9 cellular contexts compared by ENCODE assay signal in the genomic region with DNA sequence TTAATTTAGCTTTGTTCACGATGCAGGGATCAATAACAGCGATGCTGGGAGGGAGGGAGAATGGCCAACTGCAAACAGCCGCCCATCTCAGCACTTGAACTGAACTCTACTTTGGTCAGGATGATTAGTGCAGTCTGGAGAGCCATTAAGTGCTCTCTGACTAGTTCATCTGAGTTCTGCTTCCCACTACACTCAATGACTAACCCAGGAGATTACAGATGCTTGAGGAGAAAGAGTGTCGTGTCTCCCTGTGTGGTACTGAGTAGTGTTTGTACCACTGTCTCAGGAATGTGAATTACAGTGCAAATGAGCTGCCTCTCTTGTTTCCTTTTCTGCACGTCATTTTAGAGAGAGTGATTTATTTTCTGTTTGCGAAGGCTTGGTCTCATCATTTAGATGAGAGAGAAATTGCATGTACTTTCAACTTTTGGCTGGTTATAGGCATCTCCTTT. TPM values are rescaled to one million over a fixed set of nuclear protein-coding genes. Genes with fewer than 3 reads are reported as not detected.
DNase-seq lines count a peak whose midpoint lies in the region; ATAC-seq and TF ChIP-seq lines count a peak whose summit lies in the region.
"Had no signal": no experiment of that assay in that cellular context is flagged by ENCODE, and none has a peak within 500 bp of the region (broad histone marks: within the 10 kb centered on the region; RNA-seq: fewer than 3 reads in every experiment).

No MANE protein-coding gene starts in this region.

- H3K4me1 ChIP-seq in SJSA1 (replicated peaks): peaks cover 24% of the 10 kb centered on the region
- H3K4me1 ChIP-seq in right cardiac atrium (ENCODE audit: control insufficient read depth, insufficient read depth, low read length): peaks cover 9% of the 10 kb centered on the region
- peaks cover 46% of the 10 kb centered on the region for H3K4me1 ChIP-seq in upper lobe of right lung

- intact Hi-C loops in activated CD4-positive, alpha-beta T cell treated with anti-CD3 and anti-CD28 coated beads for 36 hours (cut with DNase I, micrococcal nuclease): no loop called here
- intact Hi-C loops in right cardiac atrium (cut with DNase I) (no loop called here), upper lobe of right lung (cut with DNase I) (no loop called here)

- no peaks in the 10 kb centered on the region for H3K27me3 ChIP-seq in SJSA1 (replicated peaks)
- no peaks in the 10 kb centered on the region for H3K27me3 ChIP-seq in right cardiac atrium (ENCODE audit: control insufficient read depth, insufficient read depth)
- no peaks in the 10 kb centered on the region for H3K27me3 ChIP-seq in upper lobe of right lung

- ATAC-seq in activated CD4-positive, alpha-beta T cell treated with anti-CD3 and anti-CD28 coated beads for 36 hours: peak; percentile 36
- ATAC-seq in right cardiac atrium: peak; percentile 73 to 85
- ATAC-seq in upper lobe of right lung: peak; percentile 94
- ATAC-seq in HG02938 (IDR thresholded peaks at IDR 0.05; ENCODE audit: unreplicated experiment): no peak
- no peak for ATAC-seq in HG03097 (IDR thresholded peaks at IDR 0.05; ENCODE audit: low FRiP score, unreplicated experiment)
- ATAC-seq in HG03460 (IDR thresholded peaks at IDR 0.05; ENCODE audit: unreplicated experiment): no peak

- 38% methylated on average over 6 of the region's 6 CpGs for WGBS in right cardiac atrium

- no peaks in the 10 kb centered on the region for H3K36me3 Mint-ChIP-seq in activated CD4-positive, alpha-beta T cell treated with anti-CD3 and anti-CD28 coated beads for 36 hours (ENCODE audit: low read depth)

- H3K27ac ChIP-seq in SJSA1: peak overlapping the region; percentile 60
- peak overlapping the region; percentile 72 for H3K27ac ChIP-seq in right cardiac atrium (ENCODE audit: low read length)
- H3K27ac ChIP-seq in upper lobe of right lung: peak overlapping the region; percentile 31
- H3K27ac ChIP-seq: HL-60 had no signal

- CTCF ChIA-PET in activated CD4-positive, alpha-beta T cell treated with anti-CD3 and anti-CD28 coated beads for 36 hours (lab: Charles Lee): no interaction called here

- H3K27ac Mint-ChIP-seq in activated CD4-positive, alpha-beta T cell treated with anti-CD3 and anti-CD28 coated beads for 36 hours: no peak overlapping the region

- no peak overlapping the region for H3K4me3 ChIP-seq in SJSA1
- H3K4me3 ChIP-seq in right cardiac atrium (ENCODE audit: low read length): no peak overlapping the region
- no peak overlapping the region for H3K4me3 ChIP-seq in upper lobe of right lung

- POLR2A ChIA-PET in activated CD4-positive, alpha-beta T cell treated with anti-CD3 and anti-CD28 coated beads for 36 hours (lab: Charles Lee): no interaction called here

- no peak for DNase-seq in activated CD4-positive, alpha-beta T cell treated with anti-CD3 and anti-CD28 coated beads for 36 hours
- no peak for DNase-seq in activated CD4-positive, alpha-beta T cell treated with anti-CD3 and anti-CD28 coated beads, Interleukin-2, amount 50 U/mL, for 1 hour
- peak; percentile 77 to 91 for DNase-seq in SJSA1 (ENCODE audit: low read depth in 1 of 2, low spot score in 2 of 2)
- no peak for DNase-seq in right cardiac atrium
- DNase-seq in upper lobe of right lung: no peak

- H3K36me3 ChIP-seq in SJSA1 (no peaks in the 10 kb centered on the region), upper lobe of right lung (no peaks in the 10 kb centered on the region)

- H3K9me3 Mint-ChIP-seq in activated CD4-positive, alpha-beta T cell treated with anti-CD3 and anti-CD28 coated beads for 36 hours (ENCODE audit: low read depth): no peaks in the 10 kb centered on the region

- H3K4me3 Mint-ChIP-seq in activated CD4-positive, alpha-beta T cell treated with anti-CD3 and anti-CD28 coated beads for 36 hours: no peak overlapping the region

- H3K27me3 Mint-ChIP-seq in activated CD4-positive, alpha-beta T cell treated with anti-CD3 and anti-CD28 coated beads for 36 hours: no peaks in the 10 kb centered on the region

- TF ChIP-seq CTCF in upper lobe of right lung (IDR thresholded peaks at IDR 0.05): no peak

- H3K4me1 Mint-ChIP-seq in activated CD4-positive, alpha-beta T cell treated with anti-CD3 and anti-CD28 coated beads for 36 hours: peaks cover 17% of the 10 kb centered on the region

- H3K9me3 ChIP-seq in SJSA1 (replicated peaks): no peaks in the 10 kb centered on the region
- no peaks in the 10 kb centered on the region for H3K9me3 ChIP-seq in right cardiac atrium (ENCODE audit: control insufficient read depth, low read length)
- H3K9me3 ChIP-seq in upper lobe of right lung: no peaks in the 10 kb centered on the region

RNA-seq across cellular contexts. Expression of gene CARMIL1, which starts 23.5 kb away (rescaled TPM):
- 1 to 10 TPM; 4.5 to 4.9 TPM for total RNA-seq in activated CD4-positive, alpha-beta T cell treated with anti-CD3 and anti-CD28 coated beads for 36 hours
- 21.2 and 22.2 TPM in 2 replicates for total RNA-seq in SJSA1 (2014; rRNA removed; shearing (Covaris generic))
- 10 to 100 TPM; 16.8 to 19.8 (median 18.1) TPM for total RNA-seq in right cardiac atrium
- polyA plus RNA-seq in right cardiac atrium: 9.5 TPM
- 37.6 TPM for total RNA-seq in upper lobe of right lung

Comparison
In these comparisons a context has a peak if more than half of its experiments do, and no peak if none do; other contexts are left out.
1. ATAC-seq: peak in activated CD4-positive, alpha-beta T cell treated with anti-CD3 and anti-CD28 coated beads for 36 hours (single experiment), right cardiac atrium (2 of 2) and upper lobe of right lung (single experiment); none in HG02938 (single experiment), HG03097 (single experiment) and HG03460 (single experiment).
2. DNase-seq: peak in SJSA1 (2 of 2); none in activated CD4-positive, alpha-beta T cell treated with anti-CD3 and anti-CD28 coated beads for 36 hours (single experiment), activated CD4-positive, alpha-beta T cell treated with anti-CD3 and anti-CD28 coated beads, Interleukin-2, amount 50 U/mL, for 1 hour (single experiment), right cardiac atrium (0 of 3) and upper lobe of right lung (single experiment).
3. Peak in every context shown above with its lines, with median percentiles within 50 percentile points of each other: H3K27ac ChIP-seq.